Comparison of ENCODE assay signal across 11 cellular contexts in genomic region chr2:715847-716573, GRCh38. TPM values are rescaled to one million over a fixed set of nuclear protein-coding genes. Genes with fewer than 3 reads are reported as not detected.
DNase-seq lines count a peak whose midpoint lies in the region; ATAC-seq and TF ChIP-seq lines count a peak whose summit lies in the region.
"Had no signal": no experiment of that assay in that cellular context is flagged by ENCODE, and none has a peak within 500 bp of the region (broad histone marks: within the 10 kb centered on the region; RNA-seq: fewer than 3 reads in every experiment).

No MANE protein-coding gene starts in this region.

- 68 to 75% methylated on average over 17 of the region's 18 CpGs for WGBS in endodermal cell (ENCODE audit: insufficient coverage in 1 of 2, insufficient read length in 1 of 2), 2 experiments

- H3K9me3 Mint-ChIP-seq in endodermal cell, result no peaks in the 10 kb centered on the region
- no peaks in the 10 kb centered on the region for H3K9me3 Mint-ChIP-seq in effector memory CD8-positive, alpha-beta T cell
- H3K9me3 Mint-ChIP-seq: activated T-helper 1 cell treated with anti-CD3 and anti-CD28 coated beads, Interleukin-12 subunit alpha, Interleukin-12 subunit beta, Interleukin-2, Interleukin-4 antibody, amounts not matched to agents 30 ng/mL and 10 ng/mL and 1 ng/mL, durations not matched to agents 14 hours and 24 hours and 36 hours had no signal

- H2AFZ ChIP-seq in parathyroid adenoma, result no peak overlapping the region

- no peaks in the 10 kb centered on the region for H3K9me3 ChIP-seq in endodermal cell (ENCODE audit: control insufficient read depth, low read length)
- H3K9me3 ChIP-seq in parathyroid adenoma (ENCODE audit: control insufficient read depth, low read length), result no peaks in the 10 kb centered on the region

- peaks cover 6% of the 10 kb centered on the region for H3K27me3 Mint-ChIP-seq in endodermal cell (ENCODE audit: insufficient read depth)
- peaks cover 36 to 73% of the 10 kb centered on the region in 2 donors for H3K27me3 Mint-ChIP-seq in effector memory CD8-positive, alpha-beta T cell

- no peaks in the 10 kb centered on the region for H3K4me1 ChIP-seq in endodermal cell (ENCODE audit: control insufficient read depth, insufficient read depth, low read length)
- H3K4me1 ChIP-seq in parathyroid adenoma, result no peaks in the 10 kb centered on the region

- H3K36me3 ChIP-seq in endodermal cell (ENCODE audit: control insufficient read depth, insufficient read depth, low read length), result no peaks in the 10 kb centered on the region
- no peaks in the 10 kb centered on the region for H3K36me3 ChIP-seq in parathyroid adenoma (ENCODE audit: control insufficient read depth, insufficient read depth, low read length)

- H3K4me2 ChIP-seq in parathyroid adenoma (ENCODE audit: low read length), result no peak overlapping the region

- H3K27ac Mint-ChIP-seq in endodermal cell, result peak overlapping the region; percentile 17
- no peak overlapping the region for H3K27ac Mint-ChIP-seq in effector memory CD8-positive, alpha-beta T cell
- H3K27ac Mint-ChIP-seq: activated T-helper 1 cell treated with anti-CD3 and anti-CD28 coated beads, Interleukin-12 subunit alpha, Interleukin-12 subunit beta, Interleukin-2, Interleukin-4 antibody, amounts not matched to agents 30 ng/mL and 10 ng/mL and 1 ng/mL, durations not matched to agents 14 hours and 24 hours and 36 hours; T-helper 17 cell had no signal

- no peaks in the 10 kb centered on the region for H3K79me2 ChIP-seq in parathyroid adenoma

- H3K9ac ChIP-seq in endodermal cell (ENCODE audit: extremely low read depth, low read length, poor library complexity, severe bottlenecking) (no peak overlapping the region), parathyroid adenoma (no peak overlapping the region)

- H3K27ac ChIP-seq in endodermal cell (ENCODE audit: low read depth, low read length) (no peak overlapping the region), parathyroid adenoma (no peak overlapping the region)

- H3K4me3 Mint-ChIP-seq in endodermal cell, result no peak overlapping the region
- no peak overlapping the region for H3K4me3 Mint-ChIP-seq in effector memory CD8-positive, alpha-beta T cell
- H3K4me3 Mint-ChIP-seq: activated T-helper 1 cell treated with anti-CD3 and anti-CD28 coated beads, Interleukin-12 subunit alpha, Interleukin-12 subunit beta, Interleukin-2, Interleukin-4 antibody, amounts not matched to agents 30 ng/mL and 10 ng/mL and 1 ng/mL, durations not matched to agents 14 hours and 24 hours and 36 hours; T-helper 17 cell had no signal

- DNase-seq in DMS 273 (lab: John Stamatoyannopoulos, UW; ENCODE audit: unreplicated experiment) (peak; percentile 38), DMS 273 treated with DMSO at 0.1 percent for 48 hours (lab: John Stamatoyannopoulos, UW) (no peak), NCI-H345 (lab: John Stamatoyannopoulos, UW) (peak; percentile 27), endodermal cell (no peak), T-helper 1 cell (no peak), EL (no peak)
- no peak for DNase-seq in effector memory CD8-positive, alpha-beta T cell
- DNase-seq: occipital lobe, T-helper 17 cell had no signal

- peak; percentile 80 for TF ChIP-seq CTCF in endodermal cell (conservative IDR thresholded peaks at IDR 0.05)
- TF ChIP-seq CTCF in parathyroid adenoma (IDR thresholded peaks at IDR 0.05), result peak; percentile 43

- H3K27me3 ChIP-seq in endodermal cell (ENCODE audit: control insufficient read depth, insufficient read depth, low read length, poor library complexity, severe bottlenecking), result no peaks in the 10 kb centered on the region
- no peaks in the 10 kb centered on the region for H3K27me3 ChIP-seq in parathyroid adenoma (ENCODE audit: control insufficient read depth, insufficient read depth, low read length)

- H3K36me3 Mint-ChIP-seq in endodermal cell (ENCODE audit: low read depth), result no peaks in the 10 kb centered on the region
- no peaks in the 10 kb centered on the region for H3K36me3 Mint-ChIP-seq in effector memory CD8-positive, alpha-beta T cell (ENCODE audit: insufficient read depth)

- peaks cover 13% of the 10 kb centered on the region for H3K4me1 Mint-ChIP-seq in endodermal cell
- H3K4me1 Mint-ChIP-seq in effector memory CD8-positive, alpha-beta T cell (ENCODE audit: low read depth in 2 of 2), result peaks cover 0 to 2% of the 10 kb centered on the region in 2 donors

- H3K4me3 ChIP-seq in endodermal cell (ENCODE audit: low read length) (no peak overlapping the region), parathyroid adenoma (ENCODE audit: low read depth, low read length) (no peak overlapping the region)

- no peak for ATAC-seq in effector memory CD8-positive, alpha-beta T cell (replicated peaks)
- ATAC-seq: T-helper 17 cell had no signal

RNA-seq across cellular contexts. Expression of gene TMEM18, which starts 38.8 kb away (rescaled TPM):
- 10 to 100 TPM; 19.9 to 20.1 TPM for total RNA-seq in endodermal cell
- polyA plus RNA-seq in endodermal cell (2013, experiment 1 of 2), result 28.9 TPM
- polyA plus RNA-seq in endodermal cell (2013, experiment 2 of 2), result 25.7 TPM

Comparison
In these comparisons a context has a peak if more than half of its experiments do, and no peak if none do; other contexts are left out.
1. DNase-seq: peak in DMS 273 (single experiment) and NCI-H345 (single experiment); none in DMS 273 treated with DMSO at 0.1 percent for 48 hours (single experiment), endodermal cell (single experiment), effector memory CD8-positive, alpha-beta T cell (0 of 3), T-helper 1 cell (0 of 5) and EL (single experiment).